Comparison of ENCODE assay signal across 8 cellular contexts in the genomic region with DNA sequence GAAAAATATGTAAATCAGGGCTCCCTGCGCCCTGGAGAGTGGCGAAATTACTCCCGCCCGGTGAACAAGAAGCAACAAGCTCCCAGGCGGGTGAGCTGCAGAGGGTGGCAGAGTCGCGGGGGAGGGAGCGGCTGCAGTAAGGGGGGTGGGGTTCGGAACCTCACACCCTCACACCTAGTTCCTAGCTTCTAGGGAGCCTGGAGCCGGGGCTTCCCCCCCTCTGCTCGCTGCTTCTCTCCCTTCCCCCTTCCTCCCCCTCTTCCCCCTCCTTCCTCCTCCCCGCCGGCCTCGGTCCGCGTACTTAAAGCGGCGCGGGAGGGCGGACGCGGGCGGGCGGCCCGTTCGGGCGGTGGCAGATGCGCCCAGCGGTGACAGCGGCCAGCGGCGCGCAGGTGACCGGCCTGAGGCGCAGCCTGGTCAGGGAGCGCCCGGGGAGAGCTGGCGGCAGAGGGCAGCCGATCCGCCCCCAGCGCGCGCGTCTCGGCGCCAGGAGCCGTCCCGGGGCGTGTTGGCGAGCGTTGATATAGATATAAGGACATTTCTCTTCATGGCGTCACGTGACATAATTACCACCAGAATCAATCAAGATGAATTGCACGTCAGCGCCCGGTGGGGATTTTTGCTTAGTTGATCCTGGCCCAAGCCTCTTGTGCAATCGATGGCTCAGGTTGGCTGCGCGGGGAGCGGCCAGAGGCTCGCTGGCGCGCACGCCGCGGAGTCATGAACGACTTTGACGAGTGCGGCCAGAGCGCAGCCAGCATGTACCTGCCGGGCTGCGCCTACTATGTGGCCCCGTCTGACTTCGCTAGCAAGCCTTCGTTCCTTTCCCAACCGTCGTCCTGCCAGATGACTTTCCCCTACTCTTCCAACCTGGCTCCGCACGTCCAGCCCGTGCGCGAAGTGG. TPM values are rescaled to one million over a fixed set of nuclear protein-coding genes. Genes with fewer than 3 reads are reported as not detected.
DNase-seq lines count a peak whose midpoint lies in the region; ATAC-seq and TF ChIP-seq lines count a peak whose summit lies in the region.

A gene (plus strand): TSS at position 645 of the 904 bp plus-strand sequence. CDS start 76 bp downstream, at position 721.

- H3K79me2 ChIP-seq in OCI-LY1 (ENCODE audit: insufficient read depth, low read length): no peaks in the 10 kb centered on the region

- no peaks in the 10 kb centered on the region for H3K9me2 ChIP-seq in OCI-LY1 (ENCODE audit: low read depth, low read length)

- H3K4me3 ChIP-seq in cardiac muscle cell (peak within 1 kb of the TSS; percentile 13), OCI-LY1 (ENCODE audit: low read depth, low read length, poor library complexity, severe bottlenecking) (peak within 1 kb of the TSS; percentile 13), esophagus (ENCODE audit: low read depth in 1 of 2, low read length in 2 of 2) (peak within 1 kb of the TSS; percentile 34 to 44)

- H3K27me3 ChIP-seq in cardiac muscle cell (peaks cover 99% of the 10 kb centered on the region), OCI-LY1 (ENCODE audit: insufficient read depth, low read length) (no peaks in the 10 kb centered on the region), esophagus (ENCODE audit: control insufficient read depth in 1 of 2, insufficient read depth in 2 of 2, low read length in 2 of 2) (peaks cover 15 to 60% of the 10 kb centered on the region in 2 donors)

- TF ChIP-seq CTCF in cardiac muscle cell (IDR thresholded peaks at IDR 0.05; ENCODE audit: low read depth, low read length): no peak
- no peak for TF ChIP-seq CTCF in OCI-LY1 (IDR thresholded peaks at IDR 0.05; ENCODE audit: low read length)
- no peak for TF ChIP-seq CTCF in GM10266 (IDR thresholded peaks at IDR 0.05; ENCODE audit: control insufficient read depth, insufficient read depth, low read depth, missing control alignments)

- H3K4me2 ChIP-seq in OCI-LY1 (ENCODE audit: low read length): peak within 1 kb of the TSS; percentile 34; the same call in 1 of the 2 replicates

- whole genome bisulfite sequencing in esophagus, 2 donors: 3 to 4% methylated on average over 76 to 82 of the region's 82 CpGs

- ATAC-seq in HG02852 (IDR thresholded peaks at IDR 0.05; ENCODE audit: unreplicated experiment): no peak

- H3K9me3 ChIP-seq in cardiac muscle cell (ENCODE audit: low read depth) (no peaks in the 10 kb centered on the region), OCI-LY1 (ENCODE audit: low read length) (no peaks in the 10 kb centered on the region), esophagus (ENCODE audit: control insufficient read depth in 2 of 2, insufficient read depth in 1 of 2, low read depth in 1 of 2, low read length in 1 of 2) (no peaks in the 10 kb centered on the region)

- intact Hi-C loops in cardiac septum (cut with DNase I): no loop called here

- H3K27ac ChIP-seq in cardiac muscle cell (no peak within 1 kb of the TSS), OCI-LY1 (ENCODE audit: low read depth, low read length, poor library complexity, severe bottlenecking) (no peak within 1 kb of the TSS), esophagus (ENCODE audit: low read depth in 2 of 2, low read length in 1 of 2) (no peak within 1 kb of the TSS)

- no peak within 1 kb of the TSS for H3K9ac ChIP-seq in OCI-LY1 (ENCODE audit: low read length)

- H3F3A ChIP-seq in OCI-LY1 (ENCODE audit: insufficient read depth, low read length): no peaks in the 10 kb centered on the region

- H3K36me3 ChIP-seq in cardiac muscle cell (no peaks in the 10 kb centered on the region), OCI-LY1 (ENCODE audit: insufficient read depth, low read length) (no peaks in the 10 kb centered on the region), esophagus (ENCODE audit: control insufficient read depth in 2 of 2, insufficient read depth in 2 of 2, low read length in 1 of 2) (no peaks in the 10 kb centered on the region)

- H2AFZ ChIP-seq in OCI-LY1 (ENCODE audit: low read length): no peak within 1 kb of the TSS

- peaks cover 5% of the 10 kb centered on the region for H3K4me1 ChIP-seq in cardiac muscle cell (ENCODE audit: low read depth)
- H3K4me1 ChIP-seq in OCI-LY1 (ENCODE audit: insufficient read depth, low read length, severe bottlenecking): peaks cover 5% of the 10 kb centered on the region
- peaks cover 9 to 11% of the 10 kb centered on the region in 2 donors for H3K4me1 ChIP-seq in esophagus (ENCODE audit: control insufficient read depth in 2 of 2, insufficient read depth in 2 of 2, low read length in 1 of 2)

- peak in 1 of 2 donors; percentile 28 for DNase-seq in cardiac muscle cell (ENCODE audit: low read depth in 1 of 2, low spot score in 1 of 2)
- no peak for DNase-seq in cardiac septum (ENCODE audit: low spot score)
- peak; percentile 82 for DNase-seq in renal cortical epithelial cell (ENCODE audit: low read depth)
- no peak for DNase-seq in GM10266 (ENCODE audit: extremely low spot score)
- DNase-seq in stimulated activated CD4-positive, alpha-beta T cell treated with anti-CD3 and anti-CD28 coated beads, Interleukin-15, amount 100 ng/mL, for 24 hours: no peak

- no peaks in the 10 kb centered on the region for H4K20me1 ChIP-seq in OCI-LY1 (ENCODE audit: insufficient read depth, low read length)

RNA-seq across cellular contexts. Expression of the gene that starts here (rescaled TPM):
- not detected in 2 replicates for total RNA-seq in cardiac muscle cell
- polyA plus RNA-seq in cardiac muscle cell: not detected in 2 replicates
- not detected for total RNA-seq in cardiac septum
- polyA plus RNA-seq in esophagus: under 1 TPM in 1 of 2 donors, not detected in 1; 0.08 TPM
- total RNA-seq in renal cortical epithelial cell: 4.7 and 10.5 TPM in 2 replicates
